Comparison of ENCODE assay signal across 25 cellular contexts in the genomic region with DNA sequence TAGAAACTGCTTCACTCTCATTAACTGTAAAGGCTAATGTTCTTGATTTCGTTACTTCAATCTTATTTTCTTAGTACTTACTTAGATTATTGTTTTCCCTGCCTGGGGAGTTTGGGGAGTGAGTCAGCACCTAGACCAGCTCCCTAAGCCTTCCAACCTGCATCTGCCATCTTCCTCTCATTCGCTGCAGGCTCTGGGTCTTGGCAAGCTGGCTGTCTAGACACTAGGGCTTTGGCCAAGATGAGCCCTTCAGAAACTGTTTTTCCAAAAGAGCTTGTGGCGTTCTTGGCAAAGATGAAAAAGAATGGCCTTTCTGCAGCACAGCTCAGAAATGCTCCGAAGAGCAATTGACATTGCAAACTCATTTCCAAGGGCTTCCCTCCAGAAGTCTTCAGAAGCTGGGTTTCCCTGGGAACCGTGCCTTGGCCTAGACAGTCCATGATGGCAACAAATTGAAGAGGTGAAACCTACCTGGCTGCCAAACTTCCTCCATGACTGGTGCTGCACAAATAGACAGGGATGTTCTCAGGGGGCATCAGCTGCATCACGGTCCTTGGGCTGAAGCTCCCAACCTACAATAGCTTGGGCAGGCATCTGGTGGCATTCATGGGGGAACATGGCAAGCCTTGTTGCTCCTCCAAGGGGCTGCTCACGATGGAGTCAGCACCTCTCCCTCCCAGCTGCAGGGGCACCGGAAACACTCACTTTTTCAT.
DNase-seq lines count a peak whose midpoint lies in the region; ATAC-seq lines count a peak whose summit lies in the region.
"Had no signal": no experiment of that assay in that cellular context is flagged by ENCODE, and none has a peak within 500 bp of the region (broad histone marks: within the 10 kb centered on the region; RNA-seq: fewer than 3 reads in every experiment).

No MANE protein-coding gene starts in this region.

- H2AK5ac ChIP-seq in neuronal stem cell (ENCODE audit: low read depth, low read length) = no peak overlapping the region

- no peak overlapping the region for H3K9ac ChIP-seq in neuronal stem cell (ENCODE audit: low read depth, low read length, poor library complexity)
- H3K9ac ChIP-seq: BLaER1 had no signal

- no peak overlapping the region for H2BK120ac ChIP-seq in neuronal stem cell (ENCODE audit: low read depth, low read length)

- H3K4me3 ChIP-seq in MG63 (no peak overlapping the region), neuronal stem cell (ENCODE audit: low read length in 2 of 2) (peak overlapping the region in 1 of 2 donors; percentile 27)
- H3K4me3 ChIP-seq: ascending aorta, BLaER1, esophagus squamous epithelium, gastrocnemius medialis, hepatocyte, lower lobe of right lung, SJCRH30, upper lobe of left lung had no signal

- peak overlapping the region; percentile 89 for H3K14ac ChIP-seq in neuronal stem cell (ENCODE audit: low read length)

- H3K9me3 ChIP-seq in MG63 = peaks cover 3% of the 10 kb centered on the region; the same call in 1 of the 2 replicates
- peaks cover 4 to 15% of the 10 kb centered on the region in 2 donors for H3K9me3 ChIP-seq in neuronal stem cell (replicated peaks in 1 of 2; ENCODE audit: control insufficient read depth in 2 of 2, insufficient read depth in 1 of 2, low read depth in 1 of 2, low read length in 2 of 2)
- H3K9me3 ChIP-seq: ascending aorta, esophagus squamous epithelium, gastrocnemius medialis, lower lobe of right lung, SJCRH30, upper lobe of left lung had no signal

- no peak overlapping the region for H2AFZ ChIP-seq in neuronal stem cell (ENCODE audit: low read length)
- H2AFZ ChIP-seq: hepatocyte had no signal

- H3K36me3 ChIP-seq in MG63 (no peaks in the 10 kb centered on the region), neuronal stem cell (replicated peaks in 1 of 2; ENCODE audit: control insufficient read depth in 2 of 2, insufficient read depth in 2 of 2, low read length in 2 of 2) (no peaks in the 10 kb centered on the region)
- H3K36me3 ChIP-seq: ascending aorta, BLaER1, esophagus squamous epithelium, gastrocnemius medialis, lower lobe of right lung, SJCRH30, upper lobe of left lung had no signal

- H2BK5ac ChIP-seq in neuronal stem cell (ENCODE audit: low read length) = no peak overlapping the region

- no peak overlapping the region for H3K4ac ChIP-seq in neuronal stem cell (ENCODE audit: low read length)

- no peaks in the 10 kb centered on the region for H3K79me1 ChIP-seq in neuronal stem cell (ENCODE audit: low read depth, low read length)

- no peak overlapping the region for H2BK15ac ChIP-seq in neuronal stem cell (ENCODE audit: low read length)

- H4K91ac ChIP-seq in neuronal stem cell (ENCODE audit: low read depth, low read length, poor library complexity) = no peak overlapping the region

- DNase-seq in EH (ENCODE audit: low read depth) = peak; percentile 41
- peak; percentile 77 for DNase-seq in MG63
- peak; percentile 56 for DNase-seq in cerebellum (ENCODE audit: low spot score)
- no peak for DNase-seq in neuronal stem cell (ENCODE audit: low spot score)
- no peak for DNase-seq in HCEC 1CT
- no peak for DNase-seq in activated effector memory CD4-positive, alpha-beta T cell treated with anti-CD3 and anti-CD28 coated beads, Interleukin-2, amount 50 U/mL, for 16 hours
- DNase-seq in glomerular visceral epithelial cell (ENCODE audit: extremely low spot score) = no peak
- DNase-seq: activated CD4-positive, alpha-beta T cell treated with anti-CD3 and anti-CD28 coated beads, Interleukin-2, amount 10 ng/mL, durations not matched to agents 24 days and 14 days; activated CD8-positive, alpha-beta memory T cell treated with anti-CD3 and anti-CD28 coated beads for 24 hours; activated gamma-delta T cell; activated naive CD8-positive, alpha-beta T cell treated with anti-CD3 and anti-CD28 coated beads for 36 hours; dermis blood vessel endothelial cell; esophagus squamous epithelium; gastrocnemius medialis; lower lobe of right lung; NCI-H1105; NCI-H2029; SJCRH30; upper lobe of left lung had no signal

- no CpG with 5 or more reads among the region's 8 CpGs for WGBS in neuronal stem cell (ENCODE audit: extremely low coverage in 2 of 2, insufficient read length in 2 of 2, insufficient replicate concordance in 1 of 2), 2 donors

- H3K4me1 ChIP-seq in neuronal stem cell (ENCODE audit: control insufficient read depth in 2 of 2, insufficient read depth in 1 of 2, low read depth in 1 of 2, low read length in 2 of 2) = no peaks in the 10 kb centered on the region
- H3K4me1 ChIP-seq: BLaER1, esophagus squamous epithelium, lower lobe of right lung, SJCRH30, upper lobe of left lung had no signal

- H3K27ac ChIP-seq in neuronal stem cell (replicated peaks; ENCODE audit: low read length) = no peak overlapping the region
- H3K27ac ChIP-seq: ascending aorta, BLaER1, esophagus squamous epithelium, gastrocnemius medialis, hepatocyte, lower lobe of right lung, SJCRH30, upper lobe of left lung had no signal

- peak overlapping the region; percentile 13 for H3K18ac ChIP-seq in neuronal stem cell (ENCODE audit: low read length)

- no peak overlapping the region for H3K23ac ChIP-seq in neuronal stem cell (ENCODE audit: low read depth, low read length, poor library complexity)

- no peak overlapping the region for H4K8ac ChIP-seq in neuronal stem cell (ENCODE audit: low read depth, low read length)

- no peaks in the 10 kb centered on the region for H3K27me3 ChIP-seq in MG63
- H3K27me3 ChIP-seq in neuronal stem cell (ENCODE audit: control insufficient read depth in 3 of 3, insufficient read depth in 3 of 3, low read depth in 1 of 3, low read length in 3 of 3) = no peaks in the 10 kb centered on the region
- H3K27me3 ChIP-seq: ascending aorta, BLaER1, esophagus squamous epithelium, gastrocnemius medialis, hepatocyte, SJCRH30, upper lobe of left lung had no signal

- H3K4me2 ChIP-seq in neuronal stem cell (ENCODE audit: insufficient read depth, low read length, poor library complexity, severe bottlenecking) = no peak overlapping the region
- H3K4me2 ChIP-seq: BLaER1, hepatocyte had no signal

- H2BK12ac ChIP-seq in neuronal stem cell (ENCODE audit: low read length) = no peak overlapping the region

- ATAC-seq in GM18520 (IDR thresholded peaks at IDR 0.05; ENCODE audit: unreplicated experiment) = no peak
- ATAC-seq: gastrocnemius medialis; lower lobe of right lung; natural killer cell treated with Interleukin-12 subunit alpha and Interleukin-12 subunit beta and Interleukin-15 and Interleukin-18, amount 100 ng/mL, for 72 hours; stimulated activated effector memory CD8-positive, alpha-beta T cell treated with anti-CD3 and anti-CD28 coated beads, Interleukin-12 subunit alpha, Interleukin-12 subunit beta, amount 100 ng/mL, for 72 hours had no signal

Comparison
In these comparisons a context has a peak if more than half of its experiments do, and no peak if none do; other contexts are left out.
1. DNase-seq: peak in EH (single experiment), MG63 (single experiment) and cerebellum (single experiment); none in neuronal stem cell (single experiment), HCEC 1CT (single experiment), activated effector memory CD4-positive, alpha-beta T cell treated with anti-CD3 and anti-CD28 coated beads, Interleukin-2, amount 50 U/mL, for 16 hours (single experiment) and glomerular visceral epithelial cell (single experiment).